In genomic region chr16:75025766-75026165, GRCh38 we compare ENCODE assay signal across 11 cellular contexts. TPM values are rescaled to one million over a fixed set of nuclear protein-coding genes. Genes with fewer than 3 reads are reported as not detected.
DNase-seq lines count a peak whose midpoint lies in the region; ATAC-seq and TF ChIP-seq lines count a peak whose summit lies in the region.
"Had no signal": no experiment of that assay in that cellular context is flagged by ENCODE, and none has a peak within 500 bp of the region (broad histone marks: within the 10 kb centered on the region; RNA-seq: fewer than 3 reads in every experiment).

No MANE protein-coding gene starts in this region.

- H3K4me3 ChIP-seq in adipocyte (ENCODE audit: low read length): no peak overlapping the region
- no peak overlapping the region for H3K4me3 ChIP-seq in hepatocyte
- H3K4me3 ChIP-seq in stomach smooth muscle (ENCODE audit: low read length in 2 of 2): peak overlapping the region in 1 of 2 donors; percentile 40

- H2AFZ ChIP-seq in hepatocyte: no peak overlapping the region

- H3K9me3 ChIP-seq in adipocyte (ENCODE audit: control insufficient read depth, low read length) (peaks cover 6% of the 10 kb centered on the region), hepatocyte (ENCODE audit: low read depth) (peaks cover 12% of the 10 kb centered on the region), stomach smooth muscle (ENCODE audit: control insufficient read depth in 2 of 2, low read length in 2 of 2) (peaks cover 0 to 5% of the 10 kb centered on the region in 2 donors)

- peaks cover 36% of the 10 kb centered on the region for H3K4me1 ChIP-seq in adipocyte (ENCODE audit: control insufficient read depth, insufficient read depth, low read length)
- H3K4me1 ChIP-seq in hepatocyte (ENCODE audit: insufficient read depth): peaks cover 5% of the 10 kb centered on the region
- no peaks in the 10 kb centered on the region for H3K4me1 ChIP-seq in stomach smooth muscle (ENCODE audit: control insufficient read depth, insufficient read depth, low read length)

- no peaks in the 10 kb centered on the region for H3K36me3 ChIP-seq in adipocyte (ENCODE audit: control insufficient read depth, insufficient read depth, low read length, severe bottlenecking)
- H3K36me3 ChIP-seq in hepatocyte (replicated peaks; ENCODE audit: insufficient read depth, low read depth): no peaks in the 10 kb centered on the region
- H3K36me3 ChIP-seq in stomach smooth muscle (ENCODE audit: control insufficient read depth in 2 of 2, insufficient read depth in 2 of 2, low read length in 2 of 2): no peaks in the 10 kb centered on the region

- H3K27me3 ChIP-seq in adipocyte (replicated peaks; ENCODE audit: control insufficient read depth, insufficient read depth, low read length) (no peaks in the 10 kb centered on the region), hepatocyte (no peaks in the 10 kb centered on the region), stomach smooth muscle (ENCODE audit: control insufficient read depth in 1 of 2, insufficient read depth in 2 of 2, low read length in 2 of 2) (no peaks in the 10 kb centered on the region)

- DNase-seq in HCEC 1CT (peak; percentile 37), adipocyte (ENCODE audit: low read depth) (no peak), hepatocyte (ENCODE audit: low spot score) (no peak), NCI-H2107 (lab: John Stamatoyannopoulos, UW) (no peak), glomerular visceral epithelial cell (ENCODE audit: extremely low spot score) (no peak), kidney tubule cell (ENCODE audit: low spot score) (no peak)
- DNase-seq: foreskin melanocyte, Karpas-422, mesendoderm had no signal

- H3K9ac ChIP-seq in adipocyte (ENCODE audit: low read length): peak overlapping the region; percentile 71
- H3K9ac ChIP-seq in stomach smooth muscle (ENCODE audit: low read length in 2 of 2): peak overlapping the region in 1 of 2 donors; percentile 9

- no peak overlapping the region for H3K4me2 ChIP-seq in hepatocyte

- no peak for TF ChIP-seq CTCF in hepatocyte (IDR thresholded peaks at IDR 0.05; ENCODE audit: poor library complexity)

- H3K27ac ChIP-seq in hepatocyte: peak overlapping the region; percentile 50
- peak overlapping the region; percentile 64 for H3K27ac ChIP-seq in stomach smooth muscle (ENCODE audit: low read length)

- ATAC-seq in HG02885 (IDR thresholded peaks at IDR 0.05; ENCODE audit: poor library complexity, unreplicated experiment): no peak

- no peaks in the 10 kb centered on the region for H3K9me2 ChIP-seq in hepatocyte (replicated peaks; ENCODE audit: insufficient read depth)

- WGBS in hepatocyte (ENCODE audit: low lambda C conversion rate, missing lambda C conversion rate): 62% methylated on average over 2 of the region's 3 CpGs

- H3K79me2 ChIP-seq in hepatocyte: peaks cover 93% of the 10 kb centered on the region

- peaks cover 11% of the 10 kb centered on the region for H4K20me1 ChIP-seq in hepatocyte (ENCODE audit: insufficient read depth, poor library complexity, severe bottlenecking)

RNA-seq across cellular contexts. Expression of gene ZNRF1, which starts 26.9 kb away (rescaled TPM):
- 23.0 and 26.0 TPM in 2 replicates for total RNA-seq in hepatocyte
- 46.5 and 47.8 TPM in 2 replicates for polyA plus RNA-seq in hepatocyte

RNA-seq across cellular contexts. Expression of gene WDR59, which starts 40.8 kb away (rescaled TPM):
- total RNA-seq in hepatocyte: 35.7 and 41.9 TPM in 2 replicates
- 32.8 and 39.3 TPM in 2 replicates for polyA plus RNA-seq in hepatocyte
